In the genomic region with DNA sequence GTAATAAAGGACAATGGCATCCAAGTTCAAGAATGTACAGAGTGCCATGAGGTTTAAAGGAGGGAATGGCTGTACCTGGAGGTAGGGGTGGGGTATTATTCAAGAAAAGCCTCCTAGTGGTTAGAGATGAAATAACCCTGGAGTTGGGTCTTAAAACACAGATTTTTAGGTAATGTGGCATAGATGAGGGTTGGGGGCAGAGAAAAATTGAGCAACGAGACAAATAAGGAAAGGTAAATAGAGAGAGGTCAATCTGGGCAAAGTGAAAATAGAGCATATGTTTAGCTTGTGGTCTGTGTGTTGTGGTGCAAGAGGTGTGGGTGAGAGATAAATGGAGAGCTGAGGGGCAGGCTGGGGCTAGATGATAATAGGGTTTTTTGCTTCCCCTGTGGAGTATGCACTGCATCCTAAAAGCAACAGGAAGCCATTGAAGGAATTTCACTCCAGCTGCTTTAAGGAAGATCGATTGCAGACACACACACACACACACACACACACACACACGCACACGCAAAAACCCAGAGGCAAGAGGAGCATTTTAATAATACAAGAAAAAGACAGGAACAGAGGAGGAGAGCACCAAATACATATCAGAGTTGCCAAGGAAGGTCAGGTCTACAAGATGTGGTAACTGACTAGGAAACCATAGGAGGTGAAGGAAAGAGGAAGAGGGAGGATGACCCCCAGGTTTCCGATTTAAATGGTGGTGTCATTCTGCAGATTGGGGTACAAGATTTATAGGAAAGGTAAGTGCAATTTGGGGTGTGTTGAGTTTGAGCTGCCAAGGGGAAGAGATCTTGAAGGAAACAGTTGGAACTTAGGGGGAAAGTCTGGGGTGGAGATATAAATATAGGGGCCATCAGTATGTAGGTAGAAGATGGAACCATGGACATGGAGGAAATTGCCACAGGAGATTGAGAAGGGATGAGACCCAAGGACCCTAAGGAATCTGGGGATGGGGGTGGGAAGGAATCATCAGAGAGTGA, we compare ENCODE assay signal across 10 cellular contexts. TPM values are rescaled to one million over a fixed set of nuclear protein-coding genes. Genes with fewer than 3 reads are reported as not detected.
DNase-seq lines count a peak whose midpoint lies in the region; ATAC-seq and TF ChIP-seq lines count a peak whose summit lies in the region.
"Had no signal": no experiment of that assay in that cellular context is flagged by ENCODE, and none has a peak within 500 bp of the region (broad histone marks: within the 10 kb centered on the region; RNA-seq: fewer than 3 reads in every experiment).

No MANE protein-coding gene starts in this region.

- no peak overlapping the region for H3K27ac Mint-ChIP-seq in neural progenitor cell

- H3K27me3 Mint-ChIP-seq in neural progenitor cell (ENCODE audit: insufficient read depth, low read depth): peaks cover 4% of the 10 kb centered on the region

- no peaks in the 10 kb centered on the region for H3K36me3 Mint-ChIP-seq in neural progenitor cell

- H3F3A ChIP-seq in MM.1S (ENCODE audit: insufficient read depth, low read length): no peaks in the 10 kb centered on the region
- H3F3A ChIP-seq in neural progenitor cell (ENCODE audit: low read depth): no peaks in the 10 kb centered on the region

- H3K9me3 Mint-ChIP-seq in neural progenitor cell: no peaks in the 10 kb centered on the region

- H3K9ac ChIP-seq in MM.1S (ENCODE audit: low read length): no peak overlapping the region
- H3K9ac ChIP-seq in neural progenitor cell: no peak overlapping the region

- peaks cover 3% of the 10 kb centered on the region for H3K4me1 Mint-ChIP-seq in neural progenitor cell

- no peak overlapping the region for H3K4me3 Mint-ChIP-seq in neural progenitor cell

- H2AFZ ChIP-seq in MM.1S (ENCODE audit: low read length) (no peak overlapping the region), neural progenitor cell (replicated peaks) (no peak overlapping the region)

- ATAC-seq in HG02981 (IDR thresholded peaks at IDR 0.05; ENCODE audit: unreplicated experiment): no peak

- H3K79me2 ChIP-seq in MM.1S (ENCODE audit: low read length): no peaks in the 10 kb centered on the region
- no peaks in the 10 kb centered on the region for H3K79me2 ChIP-seq in neural progenitor cell (ENCODE audit: low read depth)

- H3K4me3 ChIP-seq in MM.1S (ENCODE audit: low read length): no peak overlapping the region
- no peak overlapping the region for H3K4me3 ChIP-seq in neural progenitor cell
- H3K4me3 ChIP-seq: colonic mucosa had no signal

- H4K20me1 ChIP-seq in MM.1S (ENCODE audit: insufficient read depth, low read length) (no peaks in the 10 kb centered on the region), neural progenitor cell (ENCODE audit: low read depth) (no peaks in the 10 kb centered on the region)

- H3K36me3 ChIP-seq in MM.1S (replicated peaks; ENCODE audit: insufficient read depth, low read length) (no peaks in the 10 kb centered on the region), neural progenitor cell (no peaks in the 10 kb centered on the region)
- H3K36me3 ChIP-seq: colonic mucosa had no signal

- H3K27me3 ChIP-seq in MM.1S (replicated peaks; ENCODE audit: insufficient read depth, low read length) (no peaks in the 10 kb centered on the region), neural progenitor cell (no peaks in the 10 kb centered on the region)
- H3K27me3 ChIP-seq: colonic mucosa had no signal

- no peaks in the 10 kb centered on the region for H3K9me3 ChIP-seq in MM.1S (replicated peaks; ENCODE audit: insufficient read depth, low read length)
- H3K9me3 ChIP-seq in neural progenitor cell (ENCODE audit: low read depth): no peaks in the 10 kb centered on the region
- H3K9me3 ChIP-seq: colonic mucosa had no signal

- H3K27ac ChIP-seq in MM.1S (ENCODE audit: low read length) (no peak overlapping the region), neural progenitor cell (no peak overlapping the region)
- H3K27ac ChIP-seq: colonic mucosa had no signal

- H3K9me2 ChIP-seq in MM.1S (replicated peaks; ENCODE audit: insufficient read depth, low read length): no peaks in the 10 kb centered on the region

- H3K4me2 ChIP-seq in MM.1S (ENCODE audit: low read depth, low read length): no peak overlapping the region
- no peak overlapping the region for H3K4me2 ChIP-seq in neural progenitor cell

- no peak for DNase-seq in MM.1S
- peak; percentile 18 for DNase-seq in dermis blood vessel endothelial cell
- DNase-seq in neural progenitor cell (ENCODE audit: low spot score): no peak
- DNase-seq in T-helper 9 cell: no peak
- no peak for DNase-seq in MV-4-11 (lab: John Stamatoyannopoulos, UW)
- DNase-seq: colonic mucosa, NCI-H2029 treated with DMSO at 0.1 percent for 48 hours, Right ventricle myocardium superior had no signal

- no peaks in the 10 kb centered on the region for H3K4me1 ChIP-seq in MM.1S (ENCODE audit: low read length)
- peaks cover 9% of the 10 kb centered on the region for H3K4me1 ChIP-seq in neural progenitor cell
- H3K4me1 ChIP-seq: colonic mucosa had no signal

- TF ChIP-seq CTCF in GM12874 (IDR thresholded peaks at IDR 0.05; ENCODE audit: insufficient read depth, low read depth, low read length) (peak; percentile 23; the same call in 1 of the 2 replicates), MM.1S (IDR thresholded peaks at IDR 0.05; ENCODE audit: low read length) (peak; percentile 28), neural progenitor cell (IDR thresholded peaks at IDR 0.05) (peak; percentile 56)

RNA-seq across cellular contexts. Expression of a gene that starts 31.3 kb away (rescaled TPM):
- under 0.01 TPM in 1 of 2 replicates, not detected in the other for total RNA-seq in dermis blood vessel endothelial cell
- not detected in 2 replicates for total RNA-seq in neural progenitor cell (ENCODE audit: low replicate concordance)
- total RNA-seq: Right ventricle myocardium superior had no signal
